Comparison of ENCODE assay signal across 13 cellular contexts in genomic region chr7:92854501-92855238, GRCh38. TPM values are rescaled to one million over a fixed set of nuclear protein-coding genes. Genes with fewer than 3 reads are reported as not detected.
A peak's percentile ranks its signal among the peaks of the same experiment; 100 is the strongest.
DNase-seq lines count a peak whose midpoint lies in the region; ATAC-seq and TF ChIP-seq lines count a peak whose summit lies in the region.
"Had no signal": no experiment of that assay in that cellular context is flagged by ENCODE, and none has a peak within 500 bp of the region (broad histone marks: within the 10 kb centered on the region; RNA-seq: fewer than 3 reads in every experiment).

No MANE protein-coding gene starts in this region.

- peak; percentile 54 for DNase-seq in activated CD4-positive, alpha-beta T cell treated with anti-CD3 and anti-CD28 coated beads for 48 hours
- no peak for DNase-seq in activated CD4-positive, alpha-beta T cell treated with anti-CD3 and anti-CD28 coated beads for 4 hours
- DNase-seq in osteoblast (ENCODE audit: insufficient read length, low spot score, missing footprints) (no peak), foreskin melanocyte (no peak), KBM-7 (no peak)
- DNase-seq in CD8-positive, alpha-beta T cell: no peak
- DNase-seq: central memory CD4-positive, alpha-beta T cell; islet precursor cell; MG63; T-cell had no signal

- POLR2A ChIA-PET in CD8-positive, alpha-beta T cell (lab: Charles Lee): no interaction called here

- peak overlapping the region; percentile 15 for H2AFZ ChIP-seq in osteoblast (ENCODE audit: low read length)

- in situ Hi-C loops in KBM-7 (cut with MboI; ENCODE audit: low pct_unique_long_range_greater_than_20kb, low sequenced_read_pairs): no loop called here

- ATAC-seq in GM21529 (IDR thresholded peaks at IDR 0.05; ENCODE audit: unreplicated experiment): peak; percentile 83
- ATAC-seq in HG03565 (IDR thresholded peaks at IDR 0.05; ENCODE audit: unreplicated experiment): peak; percentile 87
- ATAC-seq in CD8-positive, alpha-beta T cell: no peak
- ATAC-seq: T-cell had no signal

- H3K4me3 Mint-ChIP-seq in CD8-positive, alpha-beta T cell: no peak overlapping the region
- H3K4me3 Mint-ChIP-seq: T-cell had no signal

- H3K27me3 Mint-ChIP-seq in CD8-positive, alpha-beta T cell (ENCODE audit: low read depth): peaks cover 7% of the 10 kb centered on the region

- no peaks in the 10 kb centered on the region for H3K9me3 Mint-ChIP-seq in CD8-positive, alpha-beta T cell
- H3K9me3 Mint-ChIP-seq: T-cell had no signal

- intact Hi-C loops in CD8-positive, alpha-beta T cell (cut with DNase I, micrococcal nuclease): no loop called here

- CTCF ChIA-PET in CD8-positive, alpha-beta T cell (lab: Charles Lee): interaction anchor here (1.4 kb wide), 1 partner anchor 22 kb away, joined by 3 read pairs; no protein-coding TSS in a partner anchor

- H3K79me2 ChIP-seq in osteoblast (ENCODE audit: insufficient read depth, low read length): no peaks in the 10 kb centered on the region

- H4K20me1 ChIP-seq in osteoblast (ENCODE audit: insufficient read depth, low read length): no peaks in the 10 kb centered on the region

- H3K9me3 ChIP-seq in osteoblast (ENCODE audit: low read depth, low read length): no peaks in the 10 kb centered on the region
- H3K9me3 ChIP-seq in CD8-positive, alpha-beta T cell (ENCODE audit: low read length): no peaks in the 10 kb centered on the region
- H3K9me3 ChIP-seq: MG63, suprapubic skin had no signal

- no peak for TF ChIP-seq CTCF in osteoblast (IDR thresholded peaks at IDR 0.05; ENCODE audit: extremely low read depth, low read depth, low read length)
- no peak for TF ChIP-seq CTCF in CD8-positive, alpha-beta T cell (IDR thresholded peaks at IDR 0.05)

- no peak overlapping the region for H3K27ac ChIP-seq in osteoblast (ENCODE audit: low read depth, low read length)
- no peak overlapping the region for H3K27ac ChIP-seq in CD8-positive, alpha-beta T cell (ENCODE audit: low read depth, low read length)
- H3K27ac ChIP-seq: suprapubic skin had no signal

- no peak overlapping the region for H3K27ac Mint-ChIP-seq in CD8-positive, alpha-beta T cell
- H3K27ac Mint-ChIP-seq: T-cell had no signal

- H3K36me3 ChIP-seq in osteoblast (ENCODE audit: insufficient read depth, low read length): no peaks in the 10 kb centered on the region
- H3K36me3 ChIP-seq in CD8-positive, alpha-beta T cell (ENCODE audit: insufficient read depth, low read length): no peaks in the 10 kb centered on the region
- H3K36me3 ChIP-seq: MG63, suprapubic skin had no signal

- no peaks in the 10 kb centered on the region for H3K4me1 Mint-ChIP-seq in CD8-positive, alpha-beta T cell (ENCODE audit: low read depth)

- H3K36me3 Mint-ChIP-seq in CD8-positive, alpha-beta T cell: no peaks in the 10 kb centered on the region
- H3K36me3 Mint-ChIP-seq: T-cell had no signal

- no peak overlapping the region for H3K4me3 ChIP-seq in osteoblast (ENCODE audit: insufficient read depth, low read length)
- no peak overlapping the region for H3K4me3 ChIP-seq in CD8-positive, alpha-beta T cell (ENCODE audit: low read depth, low read length)
- H3K4me3 ChIP-seq: MG63, suprapubic skin had no signal

- H3K27me3 ChIP-seq in osteoblast (ENCODE audit: insufficient read depth, low read length): no peaks in the 10 kb centered on the region
- H3K27me3 ChIP-seq in CD8-positive, alpha-beta T cell (ENCODE audit: insufficient read depth, low read length): peaks cover 5% of the 10 kb centered on the region
- H3K27me3 ChIP-seq: MG63, suprapubic skin had no signal

- peaks cover 3% of the 10 kb centered on the region for H3K4me1 ChIP-seq in osteoblast (ENCODE audit: insufficient read depth, low read length)
- no peaks in the 10 kb centered on the region for H3K4me1 ChIP-seq in CD8-positive, alpha-beta T cell (ENCODE audit: insufficient read depth, low read length)
- H3K4me1 ChIP-seq: suprapubic skin had no signal

- no peak overlapping the region for H3K4me2 ChIP-seq in osteoblast (ENCODE audit: insufficient read depth, low read length)

RNA-seq across cellular contexts. Expression of gene CDK6, which starts 18.3 kb away (rescaled TPM):
- 40.4 and 45.6 TPM in 2 replicates for total RNA-seq in osteoblast
- total RNA-seq in CD8-positive, alpha-beta T cell: 10 to 100 TPM; 15.9 to 16.7 TPM
